In the genomic region with DNA sequence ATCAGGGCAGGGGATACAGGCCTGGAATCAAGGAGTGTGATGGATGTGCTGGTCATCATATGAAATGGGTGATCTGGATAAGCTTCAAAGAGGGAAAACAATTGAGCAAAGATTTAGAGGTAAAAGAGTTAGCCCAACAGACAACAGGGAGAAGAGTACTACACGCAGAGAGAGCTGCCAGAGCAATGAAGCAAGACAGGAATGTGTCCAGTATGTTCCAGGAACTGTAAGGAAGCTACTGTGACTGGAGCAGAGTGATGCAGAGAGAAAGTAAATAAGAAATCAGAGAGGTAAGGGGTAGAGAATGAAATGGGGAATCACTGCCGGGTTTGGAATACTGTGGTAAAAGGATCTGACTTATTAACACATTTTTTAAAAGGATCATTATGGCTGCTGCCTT, we compare ENCODE assay signal across 16 cellular contexts.
DNase-seq lines count a peak whose midpoint lies in the region; ATAC-seq and TF ChIP-seq lines count a peak whose summit lies in the region.
"Had no signal": no experiment of that assay in that cellular context is flagged by ENCODE, and none has a peak within 500 bp of the region (broad histone marks: within the 10 kb centered on the region; RNA-seq: fewer than 3 reads in every experiment).

No MANE protein-coding gene starts in this region.

- no peaks in the 10 kb centered on the region for H3K27me3 ChIP-seq in GM23338 (ENCODE audit: insufficient read depth)
- H3K27me3 ChIP-seq: BE2C had no signal

- no peaks in the 10 kb centered on the region for H3K9me3 ChIP-seq in mucosa of descending colon
- H3K9me3 ChIP-seq: BE2C had no signal

- H3K4me1 Mint-ChIP-seq in GM23338: peaks cover 15% of the 10 kb centered on the region
- peaks cover 36% of the 10 kb centered on the region for H3K4me1 Mint-ChIP-seq in neural crest cell
- H3K4me1 Mint-ChIP-seq: CD14-positive monocyte, IgD-negative memory B cell had no signal

- peak overlapping the region; percentile 69; the same call in 1 of the 2 replicates for H2AFZ ChIP-seq in GM23338

- H3K9me2 ChIP-seq in GM23338 (ENCODE audit: insufficient read depth): no peaks in the 10 kb centered on the region

- H3K36me3 Mint-ChIP-seq in GM23338 (ENCODE audit: low read depth) (no peaks in the 10 kb centered on the region), neural crest cell (ENCODE audit: low read depth) (no peaks in the 10 kb centered on the region)
- H3K36me3 Mint-ChIP-seq: CD14-positive monocyte; CD8-positive, alpha-beta T cell; IgD-negative memory B cell had no signal

- no peak overlapping the region for H3K4me2 ChIP-seq in GM23338

- no peaks in the 10 kb centered on the region for H3K36me3 ChIP-seq in GM23338 (ENCODE audit: insufficient read depth)
- H3K36me3 ChIP-seq in mucosa of descending colon (ENCODE audit: low read depth): no peaks in the 10 kb centered on the region
- H3K36me3 ChIP-seq: BE2C had no signal

- no peak overlapping the region for H3K4me3 ChIP-seq in GM23338
- no peak overlapping the region for H3K4me3 ChIP-seq in mucosa of descending colon

- H3K27me3 Mint-ChIP-seq in GM23338 (ENCODE audit: insufficient read depth, low read depth, poor library complexity) (no peaks in the 10 kb centered on the region), neural crest cell (ENCODE audit: low read depth) (no peaks in the 10 kb centered on the region)

- H3K4me3 Mint-ChIP-seq in GM23338 (no peak overlapping the region), neural crest cell (no peak overlapping the region)
- H3K4me3 Mint-ChIP-seq: CD14-positive monocyte; CD8-positive, alpha-beta T cell; IgD-negative memory B cell had no signal

- H3F3A ChIP-seq in GM23338 (replicated peaks; ENCODE audit: low read depth): no peaks in the 10 kb centered on the region

- H3K4me1 ChIP-seq in GM23338 (ENCODE audit: insufficient read depth) (peaks cover 7% of the 10 kb centered on the region; the same call in 1 of the 2 replicates), mucosa of descending colon (ENCODE audit: low read depth) (no peaks in the 10 kb centered on the region)
- H3K4me1 ChIP-seq: BE2C had no signal

- TF ChIP-seq CTCF in GM23338 (conservative IDR thresholded peaks at IDR 0.05; ENCODE audit: low read depth in 2 of 2) (no peak), neural crest cell (conservative IDR thresholded peaks at IDR 0.05) (no peak), mucosa of descending colon (IDR thresholded peaks at IDR 0.05) (no peak)

- H3K27ac Mint-ChIP-seq in GM23338 (no peak overlapping the region), neural crest cell (ENCODE audit: unreplicated experiment) (peak overlapping the region; percentile 63)
- H3K27ac Mint-ChIP-seq: CD14-positive monocyte; CD8-positive, alpha-beta T cell; IgD-negative memory B cell had no signal

- no peaks in the 10 kb centered on the region for H3K79me2 ChIP-seq in GM23338 (replicated peaks; ENCODE audit: insufficient read depth)

- H3K9me3 Mint-ChIP-seq in GM23338 (no peaks in the 10 kb centered on the region), neural crest cell (no peaks in the 10 kb centered on the region)
- H3K9me3 Mint-ChIP-seq: CD8-positive, alpha-beta T cell had no signal

- ATAC-seq in GM23338 (no peak), mucosa of descending colon (no peak)
- ATAC-seq: CD8-positive, alpha-beta T cell had no signal

- intact Hi-C loops in mucosa of descending colon (cut with DNase I, micrococcal nuclease): no loop called here

- DNase-seq in GM23338 (ENCODE audit: low spot score) (no peak), glomerular visceral epithelial cell (ENCODE audit: extremely low spot score) (peak; percentile 6), neural crest cell (ENCODE audit: low read depth, low spot score) (no peak), renal cortical epithelial cell (ENCODE audit: low read depth) (peak; percentile 64), activated gamma-delta T cell treated with Interleukin-2 at 50 U/mL for 16 hours (no peak), C1 segment of cervical spinal cord (lab: John Stamatoyannopoulos, UW) (no peak), mucosa of descending colon (no peak)
- no peak for DNase-seq in activated CD4-positive, alpha-beta T cell treated with anti-CD3 and anti-CD28 coated beads for 1 hour
- DNase-seq: BE2C; CD8-positive, alpha-beta T cell; COR-L47; DND-41; GF-D8; H7 had no signal

- H3K27ac ChIP-seq in GM23338 (ENCODE audit: low read depth): no peak overlapping the region

- no peaks in the 10 kb centered on the region for H4K20me1 ChIP-seq in GM23338 (replicated peaks; ENCODE audit: insufficient read depth)

TF ChIP-seq in GM23338, 12 proteins besides CTCF, POLR2A, EP300 and RAD21:
- TF ChIP-seq EZH2 (IDR thresholded peaks at IDR 0.05; ENCODE audit: low read depth, unreplicated experiment) (no peak), ZNF331 (CRISPR knock-in tag; IDR thresholded peaks at IDR 0.05; ENCODE audit: low read depth) (no peak), ZNF114 (CRISPR knock-in tag; IDR thresholded peaks at IDR 0.05) (no peak), CREB1 (CRISPR knock-in tag; IDR thresholded peaks at IDR 0.05; ENCODE audit: low read depth) (no peak), STAT1 (IDR thresholded peaks at IDR 0.05; ENCODE audit: unreplicated experiment) (no peak), POLR2AphosphoS5 (IDR thresholded peaks at IDR 0.05; ENCODE audit: low read depth) (no peak)
- TF ChIP-seq, protein P1, sequence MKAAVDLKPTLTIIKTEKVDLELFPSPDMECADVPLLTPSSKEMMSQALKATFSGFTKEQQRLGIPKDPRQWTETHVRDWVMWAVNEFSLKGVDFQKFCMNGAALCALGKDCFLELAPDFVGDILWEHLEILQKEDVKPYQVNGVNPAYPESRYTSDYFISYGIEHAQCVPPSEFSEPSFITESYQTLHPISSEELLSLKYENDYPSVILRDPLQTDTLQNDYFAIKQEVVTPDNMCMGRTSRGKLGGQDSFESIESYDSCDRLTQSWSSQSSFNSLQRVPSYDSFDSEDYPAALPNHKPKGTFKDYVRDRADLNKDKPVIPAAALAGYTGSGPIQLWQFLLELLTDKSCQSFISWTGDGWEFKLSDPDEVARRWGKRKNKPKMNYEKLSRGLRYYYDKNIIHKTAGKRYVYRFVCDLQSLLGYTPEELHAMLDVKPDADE (IDR thresholded peaks at IDR 0.05): no peak
- TF ChIP-seq, protein P2, sequence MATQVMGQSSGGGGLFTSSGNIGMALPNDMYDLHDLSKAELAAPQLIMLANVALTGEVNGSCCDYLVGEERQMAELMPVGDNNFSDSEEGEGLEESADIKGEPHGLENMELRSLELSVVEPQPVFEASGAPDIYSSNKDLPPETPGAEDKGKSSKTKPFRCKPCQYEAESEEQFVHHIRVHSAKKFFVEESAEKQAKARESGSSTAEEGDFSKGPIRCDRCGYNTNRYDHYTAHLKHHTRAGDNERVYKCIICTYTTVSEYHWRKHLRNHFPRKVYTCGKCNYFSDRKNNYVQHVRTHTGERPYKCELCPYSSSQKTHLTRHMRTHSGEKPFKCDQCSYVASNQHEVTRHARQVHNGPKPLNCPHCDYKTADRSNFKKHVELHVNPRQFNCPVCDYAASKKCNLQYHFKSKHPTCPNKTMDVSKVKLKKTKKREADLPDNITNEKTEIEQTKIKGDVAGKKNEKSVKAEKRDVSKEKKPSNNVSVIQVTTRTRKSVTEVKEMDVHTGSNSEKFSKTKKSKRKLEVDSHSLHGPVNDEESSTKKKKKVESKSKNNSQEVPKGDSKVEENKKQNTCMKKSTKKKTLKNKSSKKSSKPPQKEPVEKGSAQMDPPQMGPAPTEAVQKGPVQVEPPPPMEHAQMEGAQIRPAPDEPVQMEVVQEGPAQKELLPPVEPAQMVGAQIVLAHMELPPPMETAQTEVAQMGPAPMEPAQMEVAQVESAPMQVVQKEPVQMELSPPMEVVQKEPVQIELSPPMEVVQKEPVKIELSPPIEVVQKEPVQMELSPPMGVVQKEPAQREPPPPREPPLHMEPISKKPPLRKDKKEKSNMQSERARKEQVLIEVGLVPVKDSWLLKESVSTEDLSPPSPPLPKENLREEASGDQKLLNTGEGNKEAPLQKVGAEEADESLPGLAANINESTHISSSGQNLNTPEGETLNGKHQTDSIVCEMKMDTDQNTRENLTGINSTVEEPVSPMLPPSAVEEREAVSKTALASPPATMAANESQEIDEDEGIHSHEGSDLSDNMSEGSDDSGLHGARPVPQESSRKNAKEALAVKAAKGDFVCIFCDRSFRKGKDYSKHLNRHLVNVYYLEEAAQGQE (IDR thresholded peaks at IDR 0.05; ENCODE audit: unreplicated experiment): no peak

Comparison
In these comparisons a context has a peak if more than half of its experiments do, and no peak if none do; other contexts are left out.
1. DNase-seq: peak in glomerular visceral epithelial cell (single experiment) and renal cortical epithelial cell (single experiment); none in GM23338 (single experiment), neural crest cell (single experiment), activated gamma-delta T cell treated with Interleukin-2 at 50 U/mL for 16 hours (single experiment), activated CD4-positive, alpha-beta T cell treated with anti-CD3 and anti-CD28 coated beads for 1 hour (single experiment), C1 segment of cervical spinal cord (0 of 14) and mucosa of descending colon (0 of 3).